Comparison of ENCODE assay signal across 7 cellular contexts in the genomic region with DNA sequence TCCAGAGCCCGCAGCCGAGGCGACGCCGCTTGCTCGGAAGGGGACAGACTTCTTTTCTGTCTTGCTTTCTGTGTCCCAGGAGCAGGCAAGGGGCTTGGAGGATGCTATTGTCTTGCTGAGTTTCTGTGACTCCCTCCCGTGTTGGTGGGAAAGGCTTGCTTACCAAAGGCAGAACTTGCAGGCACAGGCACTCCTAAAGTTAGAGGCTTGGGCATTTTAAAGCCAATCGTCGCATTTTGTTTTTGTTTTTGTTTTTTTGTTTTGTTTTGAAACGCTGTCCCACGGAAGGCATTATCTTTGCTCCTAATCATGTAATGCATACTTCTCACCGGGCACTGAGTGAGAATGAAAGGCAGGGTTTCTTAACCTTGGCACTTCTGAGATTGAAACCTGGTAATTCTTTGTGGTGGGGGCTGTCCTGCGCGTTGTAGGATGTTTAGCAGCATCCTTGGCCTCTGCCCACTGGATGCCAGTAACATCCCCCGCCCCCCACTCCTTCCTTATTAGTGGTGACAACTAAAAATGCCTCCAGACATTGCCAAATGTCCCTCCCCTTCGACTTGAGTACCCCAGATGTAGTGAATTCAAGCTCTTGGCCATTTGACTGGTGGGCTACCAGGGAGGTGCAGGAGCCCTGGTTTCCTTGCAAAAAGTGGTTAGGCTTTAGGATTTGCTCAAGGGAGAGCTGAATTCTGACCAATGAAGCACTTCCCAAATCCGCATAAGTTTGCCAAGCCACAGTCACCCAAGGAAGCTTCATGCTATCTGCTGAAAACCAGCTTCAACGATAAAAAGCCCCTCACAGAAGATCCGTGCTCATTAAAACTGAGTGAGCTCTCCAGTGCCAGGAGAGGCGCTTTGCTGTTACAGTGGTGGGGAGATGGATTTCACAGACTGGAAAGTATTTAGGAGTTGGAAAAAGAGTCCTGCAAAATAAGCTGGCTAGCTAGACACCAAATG. TPM values are rescaled to one million over a fixed set of nuclear protein-coding genes. Genes with fewer than 3 reads are reported as not detected.
DNase-seq lines count a peak whose midpoint lies in the region; ATAC-seq and TF ChIP-seq lines count a peak whose summit lies in the region.

No MANE protein-coding gene starts in this region.

- H3K27me3 Mint-ChIP-seq in H9 (ENCODE audit: low read depth) = peaks cover 34% of the 10 kb centered on the region

- no peaks in the 10 kb centered on the region for H3K9me3 Mint-ChIP-seq in H9

- H2BK5ac ChIP-seq in H9 (ENCODE audit: insufficient read length, low read length) = no peak overlapping the region
- no peak overlapping the region for H2BK5ac ChIP-seq in neuronal stem cell (ENCODE audit: low read length)

- H3K4me3 Mint-ChIP-seq in H9 = peak overlapping the region; percentile 96 to 98

- H3K4ac ChIP-seq in H9 (ENCODE audit: low read depth, low read length) (no peak overlapping the region), neuronal stem cell (ENCODE audit: low read length) (no peak overlapping the region)

- H3K4me1 Mint-ChIP-seq in H9 = peaks cover 18 to 24% of the 10 kb centered on the region in 2 experiments

- WGBS in H9 (ENCODE audit: extremely low coverage, insufficient read length, low lambda C conversion rate) = no CpG with 5 or more reads among the region's 20 CpGs
- WGBS in neuronal stem cell (ENCODE audit: extremely low coverage in 2 of 2, insufficient read length in 2 of 2, insufficient replicate concordance in 1 of 2), 2 donors = no CpG with 5 or more reads among the region's 20 CpGs

- H4K91ac ChIP-seq in H9 (ENCODE audit: insufficient read length, low read depth, low read length) = no peak overlapping the region
- H4K91ac ChIP-seq in neuronal stem cell (ENCODE audit: low read depth, low read length, poor library complexity) = no peak overlapping the region

- H3K9me3 ChIP-seq in H9 (ENCODE audit: control insufficient read depth, low read depth, low read length) (no peaks in the 10 kb centered on the region), neuronal stem cell (replicated peaks in 1 of 2; ENCODE audit: control insufficient read depth in 2 of 2, insufficient read depth in 1 of 2, low read depth in 1 of 2, low read length in 2 of 2) (no peaks in the 10 kb centered on the region)

- 0 out of 7 replicates have a peak, but pooled peaks cover 0 to 2% (median 0%) of the 10 kb centered on the region in 3 experiments for H3K36me3 Mint-ChIP-seq in H9 (ENCODE audit: insufficient read depth in 1 of 3, low read depth in 3 of 3)

- POLR2A ChIA-PET in RWPE1 (lab: Yijun Ruan, JAX; ENCODE audit: low non-redundant PET) = no interaction called here

- H2BK12ac ChIP-seq in H9 (ENCODE audit: insufficient read length, low read depth, low read length) (no peak overlapping the region), neuronal stem cell (ENCODE audit: low read length) (no peak overlapping the region)

- H3K56ac ChIP-seq in H9 (ENCODE audit: insufficient read length, low read depth, low read length) = no peak overlapping the region

- H3K79me1 ChIP-seq in H9 (ENCODE audit: insufficient read depth, low read depth, low read length, poor library complexity, severe bottlenecking) (no peaks in the 10 kb centered on the region), neuronal stem cell (ENCODE audit: low read depth, low read length) (no peaks in the 10 kb centered on the region)

- no peaks in the 10 kb centered on the region for H3K79me2 ChIP-seq in H9 (ENCODE audit: insufficient read depth, low read length)

- H4K8ac ChIP-seq in H9 (replicated peaks; ENCODE audit: insufficient read length, low read depth, low read length) (no peak overlapping the region), neuronal stem cell (ENCODE audit: low read depth, low read length) (no peak overlapping the region)

- TF ChIP-seq CTCF in H9 (conservative IDR thresholded peaks at IDR 0.05) = no peak
- no peak for TF ChIP-seq CTCF in RWPE1 (conservative IDR thresholded peaks at IDR 0.05; ENCODE audit: low read depth)
- TF ChIP-seq CTCF in epithelial cell of esophagus (IDR thresholded peaks at IDR 0.05; ENCODE audit: insufficient read depth, low read depth, low read length, missing control alignments) = peak; percentile 9

- peak overlapping the region; percentile 32 for H3K9ac ChIP-seq in H9 (ENCODE audit: extremely low read depth, insufficient read length, low read length)
- H3K9ac ChIP-seq in neuronal stem cell (ENCODE audit: low read depth, low read length, poor library complexity) = peak overlapping the region; percentile 78

- no peak overlapping the region for H2AK5ac ChIP-seq in H9 (ENCODE audit: insufficient read length, low read length)
- no peak overlapping the region for H2AK5ac ChIP-seq in neuronal stem cell (ENCODE audit: low read depth, low read length)

- H2AFZ ChIP-seq in H9 (ENCODE audit: low read length) (no peak overlapping the region), neuronal stem cell (ENCODE audit: low read length) (peak overlapping the region; percentile 96)

- H3K4me1 ChIP-seq in H9 (ENCODE audit: insufficient read depth, low read length) (no peaks in the 10 kb centered on the region), neuronal stem cell (ENCODE audit: control insufficient read depth in 2 of 2, insufficient read depth in 1 of 2, low read depth in 1 of 2, low read length in 2 of 2) (peaks cover 4 to 5% of the 10 kb centered on the region in 2 donors)

- CTCF ChIA-PET in RWPE1 (lab: Yijun Ruan, JAX) = interaction anchor here (0.6 to 1.9 kb wide), 4 partner anchors 107 to 673 kb away, joined by 3 to 6 read pairs (median 4); no protein-coding TSS in a partner anchor

- H3K14ac ChIP-seq in H9 (ENCODE audit: insufficient read depth, low read length) (no peak overlapping the region; the same call in 1 of the 2 replicates), neuronal stem cell (ENCODE audit: low read length) (no peak overlapping the region)

- H3K27ac Mint-ChIP-seq in H9 = peak overlapping the region in 1 of 3 experiments; percentile 75; a peak in 3 of 7 replicates

- no peak overlapping the region for H2BK120ac ChIP-seq in H9 (ENCODE audit: low read depth, low read length, poor library complexity, severe bottlenecking)
- no peak overlapping the region for H2BK120ac ChIP-seq in neuronal stem cell (ENCODE audit: low read depth, low read length)

- H3K36me3 ChIP-seq in neuronal stem cell (replicated peaks in 1 of 2; ENCODE audit: control insufficient read depth in 2 of 2, insufficient read depth in 2 of 2, low read length in 2 of 2) = peaks cover 0 to 19% of the 10 kb centered on the region in 2 donors

- no peak overlapping the region for H2BK20ac ChIP-seq in H9 (ENCODE audit: low read depth, low read length, poor library complexity, severe bottlenecking)

- H3K4me3 ChIP-seq in epithelial cell of esophagus (ENCODE audit: low read length) (peak overlapping the region; percentile 85), neuronal stem cell (ENCODE audit: low read length in 2 of 2) (peak overlapping the region; percentile 83 to 96)

- H3T11ph ChIP-seq in H9 (ENCODE audit: low read length) = no peak overlapping the region

- H4K20me1 ChIP-seq in H9 (ENCODE audit: control insufficient read depth, insufficient read depth, insufficient read length) = no peaks in the 10 kb centered on the region

- H3K27me3 ChIP-seq in H9 (ENCODE audit: insufficient read depth, low read length) (no peaks in the 10 kb centered on the region), neuronal stem cell (ENCODE audit: control insufficient read depth in 3 of 3, insufficient read depth in 3 of 3, low read depth in 1 of 3, low read length in 3 of 3) (peaks cover 0 to 19% (median 6%) of the 10 kb centered on the region in 3 experiments)

- peaks cover 8% of the 10 kb centered on the region for H3K23me2 ChIP-seq in H9 (ENCODE audit: insufficient read length, low read depth, low read length, poor library complexity, severe bottlenecking)

- H3K27ac ChIP-seq in H9 (ENCODE audit: insufficient read length, low read depth, low read length) = no peak overlapping the region
- H3K27ac ChIP-seq in RWPE1 = peak overlapping the region; percentile 78
- H3K27ac ChIP-seq in neuronal stem cell (replicated peaks; ENCODE audit: low read length) = no peak overlapping the region

- no peak overlapping the region for H4K5ac ChIP-seq in H9 (ENCODE audit: insufficient read length, low read depth, low read length)

- DNase-seq in H9 (no peak), RWPE1 (ENCODE audit: low spot score) (no peak), epithelial cell of esophagus (ENCODE audit: low read depth) (no peak), neuronal stem cell (ENCODE audit: low spot score) (no peak), NCI-H226 (no peak)

- H3K23ac ChIP-seq in H9 (ENCODE audit: insufficient read length, low read depth, low read length) = no peak overlapping the region
- no peak overlapping the region for H3K23ac ChIP-seq in neuronal stem cell (ENCODE audit: low read depth, low read length, poor library complexity)

- H3K4me2 ChIP-seq in H9 (ENCODE audit: insufficient read depth, insufficient read length, low read length) (peak overlapping the region; percentile 63), neuronal stem cell (ENCODE audit: insufficient read depth, low read length, poor library complexity, severe bottlenecking) (peak overlapping the region; percentile 81)

- H2BK15ac ChIP-seq in H9 (ENCODE audit: low read depth, low read length) (no peak overlapping the region), neuronal stem cell (ENCODE audit: low read length) (no peak overlapping the region)

- ATAC-seq in GM19397 (IDR thresholded peaks at IDR 0.05; ENCODE audit: unreplicated experiment) (no peak), GM21423 (IDR thresholded peaks at IDR 0.05; ENCODE audit: unreplicated experiment) (no peak)

- H3K18ac ChIP-seq in H9 (ENCODE audit: insufficient read length, low read depth, low read length) = no peak overlapping the region
- peak overlapping the region; percentile 91 for H3K18ac ChIP-seq in neuronal stem cell (ENCODE audit: low read length)

RNA-seq across cellular contexts. Expression of a gene that starts 1.1 kb away (rescaled TPM):
- 37.3 and 39.5 TPM in 2 replicates for total RNA-seq in H9 (2021)
- polyA plus RNA-seq in neuronal stem cell (2013, experiment 1 of 2) = 11.7 TPM
- polyA plus RNA-seq in neuronal stem cell (2013, experiment 2 of 2) = 12.2 TPM

RNA-seq across cellular contexts. Expression of a gene that starts 39.7 kb away (rescaled TPM):
- total RNA-seq in H9 (2021) = not detected in 2 replicates
- polyA plus RNA-seq in neuronal stem cell (2013, experiment 1 of 2) = not detected
- not detected for polyA plus RNA-seq in neuronal stem cell (2013, experiment 2 of 2)
